28 cellular contexts compared by ENCODE assay signal in the genomic region with DNA sequence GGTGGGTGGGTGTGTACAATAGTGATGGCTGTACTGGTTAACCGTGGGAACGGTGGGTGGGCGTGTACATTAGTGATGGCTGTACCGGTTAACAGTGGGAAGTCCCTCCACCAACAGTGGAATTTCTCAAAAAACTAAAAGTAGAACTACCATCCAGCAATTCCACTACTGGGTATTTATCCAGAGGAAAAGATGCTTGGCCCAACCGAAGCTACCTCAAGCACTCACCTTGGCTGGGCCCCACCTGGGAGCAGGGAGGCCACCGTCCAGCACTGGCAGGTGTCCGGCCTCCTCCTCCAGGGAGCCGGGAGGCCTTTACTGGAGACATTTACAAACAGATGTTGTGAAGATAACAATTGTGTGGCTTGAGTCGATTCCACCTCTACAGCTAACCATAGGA.
"Had no signal": no experiment of that assay in that cellular context is flagged by ENCODE, and none has a peak within 500 bp of the region (broad histone marks: within the 10 kb centered on the region; RNA-seq: fewer than 3 reads in every experiment).

No MANE protein-coding gene starts in this region.

- H3K4me1 ChIP-seq: prostate gland, upper lobe of right lung had no signal

- ATAC-seq: mucosa of descending colon; naive thymus-derived CD4-positive, alpha-beta T cell; pancreas; right cardiac atrium; stimulated activated effector memory CD8-positive, alpha-beta T cell treated with anti-CD3 and anti-CD28 coated beads, Interleukin-12 subunit alpha, Interleukin-12 subunit beta, amount 100 ng/mL, for 72 hours; upper lobe of right lung had no signal

- H3K27ac ChIP-seq: left ventricle myocardium inferior, pancreas, prostate gland, sigmoid colon, spleen, suprapubic skin, thoracic aorta, tibial artery, upper lobe of right lung had no signal

- FAIRE-seq: islet of Langerhans, pancreas, small intestine, urothelium cell line had no signal

- H3K36me3 ChIP-seq: left ventricle myocardium inferior, pancreas, prostate gland, sigmoid colon, suprapubic skin, thoracic aorta, tibial artery, upper lobe of right lung had no signal

- H3K27ac Mint-ChIP-seq: immature natural killer cell; naive thymus-derived CD4-positive, alpha-beta T cell; natural killer cell treated with Interleukin-12 subunit alpha and Interleukin-12 subunit beta and Interleukin-15 and Interleukin-18, amount 100 ng/mL, for 72 hours; stimulated activated effector memory CD8-positive, alpha-beta T cell treated with anti-CD3 and anti-CD28 coated beads, Interleukin-12 subunit alpha, Interleukin-12 subunit beta, amount 100 ng/mL, for 72 hours; stimulated activated naive CD8-positive, alpha-beta T cell treated with anti-CD3 and anti-CD28 coated beads, Interleukin-15, Interleukin-2, amounts not matched to agents 100 ng/mL and 50 ng/mL, for 24 hours had no signal

- H3K9me3 ChIP-seq: left ventricle myocardium inferior, mucosa of descending colon, pancreas, prostate gland, sigmoid colon, suprapubic skin, thoracic aorta, tibial artery, upper lobe of right lung had no signal

- H3K4me3 Mint-ChIP-seq: immature natural killer cell; naive thymus-derived CD4-positive, alpha-beta T cell; natural killer cell treated with Interleukin-12 subunit alpha and Interleukin-12 subunit beta and Interleukin-15 and Interleukin-18, amount 100 ng/mL, for 72 hours; stimulated activated effector memory CD8-positive, alpha-beta T cell treated with anti-CD3 and anti-CD28 coated beads, Interleukin-12 subunit alpha, Interleukin-12 subunit beta, amount 100 ng/mL, for 72 hours; stimulated activated naive CD8-positive, alpha-beta T cell treated with anti-CD3 and anti-CD28 coated beads, Interleukin-15, Interleukin-2, amounts not matched to agents 100 ng/mL and 50 ng/mL, for 24 hours had no signal

- H3K9me3 Mint-ChIP-seq: immature natural killer cell; natural killer cell treated with Interleukin-12 subunit alpha and Interleukin-12 subunit beta and Interleukin-15 and Interleukin-18, amount 100 ng/mL, for 72 hours; stimulated activated effector memory CD8-positive, alpha-beta T cell treated with anti-CD3 and anti-CD28 coated beads, Interleukin-12 subunit alpha, Interleukin-12 subunit beta, amount 100 ng/mL, for 72 hours had no signal

- H3K36me3 Mint-ChIP-seq: natural killer cell treated with Interleukin-12 subunit alpha and Interleukin-12 subunit beta and Interleukin-15 and Interleukin-18, amount 100 ng/mL, for 72 hours; stimulated activated effector memory CD8-positive, alpha-beta T cell treated with anti-CD3 and anti-CD28 coated beads, Interleukin-12 subunit alpha, Interleukin-12 subunit beta, amount 100 ng/mL, for 72 hours had no signal

- H3K27me3 ChIP-seq: pancreas, sigmoid colon, spleen, suprapubic skin, tibial artery, upper lobe of right lung had no signal

- H3K27me3 Mint-ChIP-seq: naive thymus-derived CD4-positive, alpha-beta T cell; natural killer cell treated with Interleukin-12 subunit alpha and Interleukin-12 subunit beta and Interleukin-15 and Interleukin-18, amount 100 ng/mL, for 72 hours; stimulated activated naive CD8-positive, alpha-beta T cell treated with anti-CD3 and anti-CD28 coated beads, Interleukin-15, Interleukin-2, amounts not matched to agents 100 ng/mL and 50 ng/mL, for 24 hours had no signal

- DNase-seq: hypothalamus; immature natural killer cell; left ventricle myocardium inferior; mesendoderm; midbrain; mucosa of descending colon; naive thymus-derived CD4-positive, alpha-beta T cell; pancreas; posterior cingulate gyrus; retina; right cardiac atrium; sigmoid colon; small intestine; spleen; stimulated activated CD4-positive, alpha-beta T cell treated with anti-CD3 and anti-CD28 coated beads, Interleukin-4, amount 100 ng/mL, for 24 hours; stimulated activated naive CD4-positive, alpha-beta T cell; tibial artery; trophoblast cell; upper lobe of right lung had no signal

- H3K4me3 ChIP-seq: left ventricle myocardium inferior, lung, mucosa of descending colon, pancreas, prostate gland, sigmoid colon, spleen, suprapubic skin, thoracic aorta, tibial artery, upper lobe of right lung had no signal
